ENCODE assay signal across 8 cellular contexts in genomic region chr16:28950648-28951409, GRCh38. TPM values are rescaled to one million over a fixed set of nuclear protein-coding genes. Genes with fewer than 3 reads are reported as not detected.
DNase-seq lines count a peak whose midpoint lies in the region; ATAC-seq, FAIRE-seq and TF ChIP-seq lines count a peak whose summit lies in the region.

TSS of gene NFATC2IP (plus strand) at chr16:28950937. CDS start at chr16:28951012, 75 bp downstream.

- peaks cover 26% of the 10 kb centered on the region for H3K4me1 Mint-ChIP-seq in activated naive CD8-positive, alpha-beta T cell treated with anti-CD3 and anti-CD28 coated beads, Interleukin-2, amount 50 U/mL, for 24 hours

- DNase-seq in GM12865 (ENCODE audit: low read depth) (peak; percentile 100), NCI-H1417 treated with DMSO at 0.1 percent for 48 hours (lab: John Stamatoyannopoulos, UW) (peak; percentile 95), SW480 (ENCODE audit: low spot score) (peak; percentile 99), Right ventricle myocardium superior (peak; percentile 99), pancreas (peak; percentile 99 to 100 (median 100)), tibial artery (peak; percentile 100)
- DNase-seq in activated naive CD8-positive, alpha-beta T cell treated with anti-CD3 and anti-CD28 coated beads, Interleukin-2, amount 50 U/mL, for 24 hours: peak; percentile 100

- H3K4me1 ChIP-seq in pancreas (peaks cover 0 to 7% (median 5%) of the 10 kb centered on the region in 3 donors), tibial artery (peaks cover 0 to 27% (median 15%) of the 10 kb centered on the region in 4 donors)

- H3K27ac Mint-ChIP-seq in activated naive CD8-positive, alpha-beta T cell treated with anti-CD3 and anti-CD28 coated beads, Interleukin-2, amount 50 U/mL, for 24 hours: peak within 1 kb of the TSS; percentile 91

- FAIRE-seq in pancreas (lab: Jason Lieb, UNC): peak; percentile 97

- peaks cover 29% of the 10 kb centered on the region for H3K36me3 Mint-ChIP-seq in activated naive CD8-positive, alpha-beta T cell treated with anti-CD3 and anti-CD28 coated beads, Interleukin-2, amount 50 U/mL, for 24 hours (ENCODE audit: low read depth)

- ATAC-seq in HG02763 (IDR thresholded peaks at IDR 0.05; ENCODE audit: unreplicated experiment) (peak; percentile 86), Right ventricle myocardium superior (ENCODE audit: poor library complexity) (peak; percentile 98), pancreas (peak; percentile 95 to 99 (median 96))
- ATAC-seq in activated naive CD8-positive, alpha-beta T cell treated with anti-CD3 and anti-CD28 coated beads, Interleukin-2, amount 50 U/mL, for 24 hours: peak; percentile 99

- no peaks in the 10 kb centered on the region for H3K27me3 ChIP-seq in pancreas
- no peaks in the 10 kb centered on the region for H3K27me3 ChIP-seq in tibial artery

- peak within 1 kb of the TSS; percentile 92 for H3K4me3 Mint-ChIP-seq in activated naive CD8-positive, alpha-beta T cell treated with anti-CD3 and anti-CD28 coated beads, Interleukin-2, amount 50 U/mL, for 24 hours

- TF ChIP-seq CTCF in GM12865 (IDR thresholded peaks at IDR 0.05; ENCODE audit: insufficient read depth, low read depth, low read length, missing control alignments) (no peak), pancreas (IDR thresholded peaks at IDR 0.05) (no peak), tibial artery (IDR thresholded peaks at IDR 0.05) (no peak)

- H3K36me3 ChIP-seq in pancreas (peaks cover 0 to 6% (median 3%) of the 10 kb centered on the region in 3 donors), tibial artery (peaks cover 28 to 36% (median 30%) of the 10 kb centered on the region in 3 donors)

- H3K9me3 Mint-ChIP-seq in activated naive CD8-positive, alpha-beta T cell treated with anti-CD3 and anti-CD28 coated beads, Interleukin-2, amount 50 U/mL, for 24 hours: no peaks in the 10 kb centered on the region

- 0 to 1% methylated on average over 68 to 79 of the region's 79 CpGs for WGBS in pancreas, 2 donors

- H3K27ac ChIP-seq in pancreas (peak within 1 kb of the TSS; percentile 57 to 77 (median 64)), tibial artery (peak within 1 kb of the TSS; percentile 87 to 90)

- no peaks in the 10 kb centered on the region for H3K9me3 ChIP-seq in pancreas
- H3K9me3 ChIP-seq in tibial artery: no peaks in the 10 kb centered on the region

- H3K4me3 ChIP-seq in GM12865 (ENCODE audit: low read depth, low read length) (peak within 1 kb of the TSS; percentile 74), pancreas (peak within 1 kb of the TSS; percentile 93 to 99 (median 97)), tibial artery (peak within 1 kb of the TSS; percentile 78 to 92)

- H3K27me3 Mint-ChIP-seq in activated naive CD8-positive, alpha-beta T cell treated with anti-CD3 and anti-CD28 coated beads, Interleukin-2, amount 50 U/mL, for 24 hours: no peaks in the 10 kb centered on the region

- intact Hi-C loops in Right ventricle myocardium superior (cut with DNase I): no loop called here
- intact Hi-C loops in pancreas (cut with DNase I): no loop called here
- intact Hi-C loops in tibial artery (cut with DNase I; ENCODE audit: low total_unique reads): no loop called here

RNA-seq across cellular contexts. Expression of gene NFATC2IP, which starts in this region (rescaled TPM):
- total RNA-seq in Right ventricle myocardium superior: 15.8 TPM
- 10 to 100 TPM in 4 of 6 donors, 1 to 10 TPM in 2; 9.2 to 19.3 (median 11.8) TPM for total RNA-seq in pancreas
- polyA plus RNA-seq in pancreas: 10 to 100 TPM; 20.6 to 22.0 TPM

Comparison
In these comparisons a context has a peak if more than half of its experiments do, and no peak if none do; other contexts are left out.
1. Peak in every context shown above with its lines: DNase-seq, ATAC-seq, H3K4me3 ChIP-seq and H3K27ac ChIP-seq.